17 cellular contexts compared by ENCODE assay signal in genomic region chr14:53501361-53502320, GRCh38.
DNase-seq lines count a peak whose midpoint lies in the region; ATAC-seq and TF ChIP-seq lines count a peak whose summit lies in the region.
"Had no signal": no experiment of that assay in that cellular context is flagged by ENCODE, and none has a peak within 500 bp of the region (broad histone marks: within the 10 kb centered on the region; RNA-seq: fewer than 3 reads in every experiment).

No MANE protein-coding gene starts in this region.

- no peaks in the 10 kb centered on the region for H4K20me1 ChIP-seq in fibroblast of lung (ENCODE audit: control insufficient read depth, extremely low read depth, insufficient read depth, low read length)

- ATAC-seq in right cardiac atrium: no peak
- ATAC-seq: activated naive CD4-positive, alpha-beta T cell treated with anti-CD3 and anti-CD28 coated beads, Interleukin-2, amount 50 U/mL, for 72 hours; stimulated activated naive CD8-positive, alpha-beta T cell treated with anti-CD3 and anti-CD28 coated beads, Interleukin-15, amount 100 ng/mL, for 72 hours had no signal

- intact Hi-C loops in prostate gland (cut with DNase I) (no loop called here), right cardiac atrium (cut with DNase I) (no loop called here)

- H3K4me3 ChIP-seq in fibroblast of lung (replicated peaks in 1 of 4; ENCODE audit: control extremely low read depth in 1 of 4, insufficient read depth in 1 of 4, low read depth in 3 of 4, low read length in 4 of 4) (no peak overlapping the region), prostate gland (no peak overlapping the region), right atrium auricular region (no peak overlapping the region), right cardiac atrium (ENCODE audit: low read length) (no peak overlapping the region)
- H3K4me3 ChIP-seq: Peyer's patch had no signal

- peak; percentile 66 for DNase-seq in EH (ENCODE audit: low read depth)
- DNase-seq in NCI-H226: peak; percentile 94
- peak; percentile 66 to 94 for DNase-seq in fibroblast of lung (ENCODE audit: low read depth in 2 of 2)
- peak; percentile 31 for DNase-seq in prostate gland (ENCODE audit: low spot score)
- DNase-seq in right atrium auricular region (ENCODE audit: low spot score): no peak
- DNase-seq in NCI-H345 (lab: John Stamatoyannopoulos, UW): no peak
- no peak for DNase-seq in right cardiac atrium
- DNase-seq in activated gamma-delta T cell (lab: John Stamatoyannopoulos, UW): no peak
- DNase-seq: activated T-cell treated with anti-CD3 and anti-CD28 coated beads for 4 hours; AML-193; Calu3; central memory CD4-positive, alpha-beta T cell; endodermal cell; MV-4-11; Peyer's patch; stimulated activated naive CD8-positive, alpha-beta T cell treated with anti-CD3 and anti-CD28 coated beads, Interleukin-15, amount 100 ng/mL, for 72 hours had no signal

- H3K79me2 ChIP-seq in fibroblast of lung (ENCODE audit: control insufficient read depth, insufficient read depth, low read length): no peaks in the 10 kb centered on the region

- no peaks in the 10 kb centered on the region for H3K36me3 ChIP-seq in fibroblast of lung (ENCODE audit: control insufficient read depth, insufficient read depth, low read length)
- H3K36me3 ChIP-seq in prostate gland: no peaks in the 10 kb centered on the region
- H3K36me3 ChIP-seq in right atrium auricular region: no peaks in the 10 kb centered on the region
- H3K36me3 ChIP-seq: Peyer's patch had no signal

- TF ChIP-seq CTCF in fibroblast of lung (conservative IDR thresholded peaks at IDR 0.05 in 1 of 2, IDR thresholded peaks at IDR 0.05 in 1 of 2; ENCODE audit: low read depth in 1 of 2, low read length in 2 of 2) (no peak), prostate gland (IDR thresholded peaks at IDR 0.05) (no peak), right atrium auricular region (IDR thresholded peaks at IDR 0.05) (no peak)

- H3K4me1 ChIP-seq in fibroblast of lung (ENCODE audit: control insufficient read depth, extremely low read depth, insufficient read depth, low read length) (peaks cover 5% of the 10 kb centered on the region), prostate gland (replicated peaks) (no peaks in the 10 kb centered on the region), right atrium auricular region (no peaks in the 10 kb centered on the region), right cardiac atrium (ENCODE audit: control insufficient read depth, insufficient read depth, low read length) (no peaks in the 10 kb centered on the region)

- H3K4me2 ChIP-seq in fibroblast of lung (ENCODE audit: extremely low read depth, insufficient read depth, low read length): peak overlapping the region; percentile 44

- no peak overlapping the region for H3K9ac ChIP-seq in fibroblast of lung (ENCODE audit: insufficient read depth, low read length)

- TF ChIP-seq POLR2A in prostate gland (IDR thresholded peaks at IDR 0.05): no peak

- 16% methylated on average over 4 of the region's 4 CpGs for WGBS in prostate gland
- WGBS in right cardiac atrium: 33% methylated on average over 4 of the region's 4 CpGs

- no peaks in the 10 kb centered on the region for H3K27me3 ChIP-seq in fibroblast of lung (ENCODE audit: control insufficient read depth, insufficient read depth, low read length)
- no peaks in the 10 kb centered on the region for H3K27me3 ChIP-seq in prostate gland (replicated peaks; ENCODE audit: insufficient read depth)
- no peaks in the 10 kb centered on the region for H3K27me3 ChIP-seq in right atrium auricular region
- no peaks in the 10 kb centered on the region for H3K27me3 ChIP-seq in right cardiac atrium (ENCODE audit: control insufficient read depth, insufficient read depth)
- H3K27me3 ChIP-seq: Peyer's patch had no signal

- H3K9me3 ChIP-seq in fibroblast of lung (ENCODE audit: control insufficient read depth, insufficient read depth, low read depth, low read length) (no peaks in the 10 kb centered on the region), prostate gland (no peaks in the 10 kb centered on the region), right atrium auricular region (peaks cover 3 to 13% of the 10 kb centered on the region in 2 donors), right cardiac atrium (ENCODE audit: control insufficient read depth, low read length) (no peaks in the 10 kb centered on the region)
- H3K9me3 ChIP-seq: Peyer's patch had no signal

- H2AFZ ChIP-seq in fibroblast of lung (ENCODE audit: low read length): no peak overlapping the region

- H3K27ac ChIP-seq in fibroblast of lung (ENCODE audit: insufficient read depth, low read length): peak overlapping the region; percentile 56
- no peak overlapping the region for H3K27ac ChIP-seq in prostate gland
- no peak overlapping the region for H3K27ac ChIP-seq in right atrium auricular region
- no peak overlapping the region for H3K27ac ChIP-seq in right cardiac atrium (ENCODE audit: low read length)

Comparison
In these comparisons a context has a peak if more than half of its experiments do, and no peak if none do; other contexts are left out.
1. DNase-seq: peak in EH (single experiment), NCI-H226 (single experiment), fibroblast of lung (2 of 2) and prostate gland (single experiment); none in right atrium auricular region (single experiment), NCI-H345 (single experiment), right cardiac atrium (0 of 3) and activated gamma-delta T cell (single experiment).